8 cellular contexts compared by ENCODE assay signal in genomic region chr13:98142427-98143156, GRCh38. TPM values are rescaled to one million over a fixed set of nuclear protein-coding genes. Genes with fewer than 3 reads are reported as not detected.
A peak's percentile ranks its signal among the peaks of the same experiment; 100 is the strongest.
DNase-seq lines count a peak whose midpoint lies in the region; ATAC-seq, FAIRE-seq and TF ChIP-seq lines count a peak whose summit lies in the region.

Gene FARP1, plus strand, starts transcription at chr13:98143094. Its CDS starts 70,149 bp downstream, at chr13:98213243.

- peak within 1 kb of the TSS; percentile 79 to 93; a peak in 3 of 4 replicates for H4K8ac ChIP-seq in IMR-90 (ENCODE audit: low read depth in 2 of 2, low read length in 2 of 2)

- H2BK5ac ChIP-seq in IMR-90 (ENCODE audit: low read depth, low read length, poor library complexity, severe bottlenecking) = peak within 1 kb of the TSS; percentile 77

- H3K4me3 ChIP-seq in IMR-90 (ENCODE audit: insufficient read depth, low read depth, low read length) = peak within 1 kb of the TSS; percentile 95
- H3K4me3 ChIP-seq in choroid plexus epithelial cell (ENCODE audit: low read depth, low read length) = peak within 1 kb of the TSS; percentile 65
- peak within 1 kb of the TSS; percentile 35 to 77 (median 64) for H3K4me3 ChIP-seq in keratinocyte (ENCODE audit: control insufficient read depth in 2 of 3, extremely low read depth in 1 of 3, insufficient read depth in 2 of 3, low read depth in 1 of 3, low read length in 3 of 3)
- H3K4me3 ChIP-seq in spleen = peak within 1 kb of the TSS; percentile 45 to 78 (median 54)

- no peak for FAIRE-seq in keratinocyte (lab: Jason Lieb, UNC)

- TF ChIP-seq POLR2A in IMR-90 (IDR thresholded peaks at IDR 0.05; ENCODE audit: low read depth, low read length) (0 out of 2 replicates have a peak, but pooled peaks have one; percentile 24), spleen (IDR thresholded peaks at IDR 0.05) (no peak)

- H4K91ac ChIP-seq in IMR-90 (ENCODE audit: insufficient read depth, low read depth, low read length) = peak within 1 kb of the TSS; percentile 43

- H3K9me3 ChIP-seq in IMR-90 (ENCODE audit: control insufficient read depth, insufficient read depth, low read length) (no peaks in the 10 kb centered on the region), keratinocyte (ENCODE audit: control insufficient read depth, low read depth, low read length) (no peaks in the 10 kb centered on the region), spleen (no peaks in the 10 kb centered on the region)

- peak; percentile 75 for TF ChIP-seq RAD21 in IMR-90 (IDR thresholded peaks at IDR 0.05; ENCODE audit: low read length)

- peak within 1 kb of the TSS; percentile 91 for H3K56ac ChIP-seq in IMR-90 (ENCODE audit: extremely low read depth, insufficient read depth, low read length)

- H3K4me2 ChIP-seq in IMR-90 (ENCODE audit: low read depth, low read length) = peak within 1 kb of the TSS; percentile 96
- peak within 1 kb of the TSS; percentile 84 for H3K4me2 ChIP-seq in keratinocyte (ENCODE audit: control insufficient read depth, extremely low read depth, insufficient read depth, low read depth, low read length)

- H3K23ac ChIP-seq in IMR-90 (ENCODE audit: low read depth, low read length) = peak within 1 kb of the TSS; percentile 99

- TF ChIP-seq CTCF in IMR-90 (conservative IDR thresholded peaks at IDR 0.05; ENCODE audit: low read depth, low read length) = peak; percentile 66
- no peak for TF ChIP-seq CTCF in choroid plexus epithelial cell (conservative IDR thresholded peaks at IDR 0.05; ENCODE audit: low read depth, low read length)
- peak in 1 of 3 experiments; percentile 63 for TF ChIP-seq CTCF in keratinocyte (optimal IDR thresholded peaks at IDR 0.05 in 1 of 3, IDR thresholded peaks at IDR 0.05 in 1 of 3, conservative IDR thresholded peaks at IDR 0.05 in 1 of 3; ENCODE audit: extremely low read depth in 1 of 3, insufficient read depth in 2 of 3, low read length in 3 of 3)
- TF ChIP-seq CTCF in spleen (IDR thresholded peaks at IDR 0.05 in 8 of 11, conservative IDR thresholded peaks at IDR 0.05 in 3 of 11) = peak in 6 of 11 experiments; percentile 31 to 56 (median 44)

- H3K27me3 ChIP-seq in IMR-90 (ENCODE audit: control insufficient read depth, insufficient read depth, low read length) = no peaks in the 10 kb centered on the region; the same call in 1 of the 2 replicates
- peaks cover 22% of the 10 kb centered on the region for H3K27me3 ChIP-seq in keratinocyte (ENCODE audit: control insufficient read depth, extremely low read depth, insufficient read depth, low read length)
- peaks cover 0 to 67% (median 16%) of the 10 kb centered on the region in 7 donors for H3K27me3 ChIP-seq in spleen (replicated peaks in 1 of 7)

- in situ Hi-C loops in IMR-90 (cut with MboI; ENCODE audit: low sequenced_read_pairs) (loop anchor here (10.0 to 25.0 kb wide), 4 partner anchors 252 to 695 kb away; no protein-coding TSS in a partner anchor), SK-MEL-5 (cut with HindIII; ENCODE audit: low pct_unique_long_range_greater_than_20kb, low sequenced_read_pairs) (loop anchor here (25.0 kb wide), 1 partner anchor 270 kb away; no protein-coding TSS in a partner anchor)

- H3K4me1 ChIP-seq in IMR-90 (ENCODE audit: control insufficient read depth, insufficient read depth, low read length) = peaks cover 8% of the 10 kb centered on the region
- H3K4me1 ChIP-seq in keratinocyte (ENCODE audit: control insufficient read depth, extremely low read depth, insufficient read depth, low read length) = peaks cover 8% of the 10 kb centered on the region
- peaks cover 14 to 35% (median 26%) of the 10 kb centered on the region in 6 donors for H3K4me1 ChIP-seq in spleen

- no peak within 1 kb of the TSS for H4K5ac ChIP-seq in IMR-90 (ENCODE audit: low read depth, low read length)

- no TSS peak for BruUV-seq in IMR-90 (replicated peaks; lab: Mats Ljungman, UMichigan)

- H3K9ac ChIP-seq in IMR-90 (ENCODE audit: low read depth, low read length) (peak within 1 kb of the TSS; percentile 100), keratinocyte (ENCODE audit: control insufficient read depth, extremely low read depth, insufficient read depth, low read length) (peak within 1 kb of the TSS; percentile 63)

- peak within 1 kb of the TSS; percentile 77; the same call in 1 of the 3 replicates for H2BK15ac ChIP-seq in IMR-90 (ENCODE audit: low read depth, low read length)

- H3K79me1 ChIP-seq in IMR-90 (ENCODE audit: low read depth in 1 of 2, low read length in 2 of 2) = peaks cover 7 to 24% of the 10 kb centered on the region in 2 experiments; a peak in 3 of 4 replicates

- dilution Hi-C loops in IMR-90 (cut with HindIII; ENCODE audit: low sequenced_read_pairs, unreplicated experiment) (no loop called here), keratinocyte (cut with MboI; ENCODE audit: extremely low pct_ligation_motif_present, low sequenced_read_pairs) (no loop called here)

- peak within 1 kb of the TSS; percentile 94 for H3K4ac ChIP-seq in IMR-90 (ENCODE audit: low read depth, low read length)

- WGBS in IMR-90 (ENCODE audit: extremely low coverage in 2 of 2, insufficient read length in 1 of 2), 2 experiments = 2% methylated on average over 35 of the region's 95 CpGs; no CpG with 5 or more reads in 1 of the 2 experiments
- WGBS in spleen, 5 donors = 0 to 1% (median 0%) methylated on average over 10 to 95 of the region's 95 CpGs

- peak within 1 kb of the TSS; percentile 89 for H2AFZ ChIP-seq in IMR-90 (replicated peaks; ENCODE audit: low read length, poor library complexity)
- H2AFZ ChIP-seq in keratinocyte (ENCODE audit: control insufficient read depth, low read length) = peak within 1 kb of the TSS; percentile 75

- peak within 1 kb of the TSS; percentile 90 for H3K27ac ChIP-seq in IMR-90 (ENCODE audit: insufficient read depth, low read length)
- H3K27ac ChIP-seq in keratinocyte (ENCODE audit: control insufficient read depth, insufficient read depth, low read length) = no peak within 1 kb of the TSS
- peak within 1 kb of the TSS in 7 of 8 donors; percentile 41 to 81 (median 73) for H3K27ac ChIP-seq in spleen

- H3K14ac ChIP-seq in IMR-90 (replicated peaks; ENCODE audit: low read depth, low read length) = peak within 1 kb of the TSS; percentile 92

- intact Hi-C loops in IMR-90 (cut with micrococcal nuclease) (loop anchor here (5.0 to 10.0 kb wide), 5 partner anchors 112 to 532 kb away; no protein-coding TSS in a partner anchor), spleen (cut with DNase I; ENCODE audit: low total_unique reads) (no loop called here)

- peak within 1 kb of the TSS; percentile 95 for H3K18ac ChIP-seq in IMR-90 (ENCODE audit: low read depth, low read length)

- POLR2A ChIA-PET in IMR-90 (lab: Charles Lee; ENCODE audit: unreplicated experiment) = no interaction called here

- H2AK9ac ChIP-seq in IMR-90 (replicated peaks; ENCODE audit: low read depth, low read length, poor library complexity) = peak within 1 kb of the TSS; percentile 97

- peaks cover 8% of the 10 kb centered on the region for H3K79me2 ChIP-seq in keratinocyte (ENCODE audit: control insufficient read depth, insufficient read depth, low read length)

- peak within 1 kb of the TSS; percentile 94 for H2AK5ac ChIP-seq in IMR-90 (ENCODE audit: low read depth, low read length)

- H3K9me1 ChIP-seq in IMR-90 (ENCODE audit: insufficient read depth, low read length) = peaks cover 7% of the 10 kb centered on the region
- H3K9me1 ChIP-seq in keratinocyte (ENCODE audit: control insufficient read depth, extremely low read depth, insufficient read depth, low read length) = no peaks in the 10 kb centered on the region

- no peaks in the 10 kb centered on the region for H3K36me3 ChIP-seq in IMR-90 (ENCODE audit: control insufficient read depth, insufficient read depth, low read length)
- no peaks in the 10 kb centered on the region for H3K36me3 ChIP-seq in keratinocyte (ENCODE audit: control insufficient read depth in 2 of 2, extremely low read depth in 1 of 2, insufficient read depth in 2 of 2, low read length in 2 of 2)
- H3K36me3 ChIP-seq in spleen = no peaks in the 10 kb centered on the region

- DNase-seq in GM04504 (ENCODE audit: low read depth) = peak; percentile 52
- DNase-seq in IMR-90 = peak; percentile 65
- peak; percentile 70 for DNase-seq in SK-MEL-5 (ENCODE audit: low read depth, low spot score)
- DNase-seq in choroid plexus epithelial cell (ENCODE audit: low read depth) = peak; percentile 69
- no peak for DNase-seq in keratinocyte (ENCODE audit: low read depth, low spot score)
- peak; percentile 86 for DNase-seq in spleen
- no peak for DNase-seq in GF-D8 (lab: John Stamatoyannopoulos, UW)

- H4K20me1 ChIP-seq in IMR-90 (ENCODE audit: insufficient read depth, low read length) = peaks cover 34% of the 10 kb centered on the region
- H4K20me1 ChIP-seq in keratinocyte (ENCODE audit: control insufficient read depth, extremely low read depth, insufficient read depth, low read length) = no peaks in the 10 kb centered on the region

- H2BK20ac ChIP-seq in IMR-90 (ENCODE audit: low read depth, low read length) = no peak within 1 kb of the TSS; the same call in 1 of the 2 replicates

- peak within 1 kb of the TSS; percentile 64 for H2BK120ac ChIP-seq in IMR-90 (ENCODE audit: low read depth, low read length)

- CTCF ChIA-PET in IMR-90 (lab: Yijun Ruan, JAX) = no interaction called here

- ATAC-seq in GM21619 (IDR thresholded peaks at IDR 0.05; ENCODE audit: unreplicated experiment) (peak; percentile 65), IMR-90 (ENCODE audit: low read depth) (peak; percentile 89)

TF ChIP-seq in IMR-90, 13 proteins besides CTCF, POLR2A, EP300 and RAD21 (continues in another document):
- TF ChIP-seq CEBPB (IDR thresholded peaks at IDR 0.05; ENCODE audit: low read depth, low read length) = no peak
- no peak for TF ChIP-seq FOS (IDR thresholded peaks at IDR 0.05; ENCODE audit: low read depth, low read length)

RNA-seq across cellular contexts. Expression of gene FARP1, which starts in this region (rescaled TPM):
- total RNA-seq in IMR-90 (2012; rRNA removed) (48.3 and 57.0 TPM in 2 replicates), spleen (10 to 100 TPM; 26.5 to 60.9 (median 43.7) TPM)
- polyA plus RNA-seq in IMR-90 (2012; rRNA removed) (32.6 and 39.6 TPM in 2 replicates), keratinocyte (5.7 to 23.1 TPM (median 10.3 TPM) in 3 replicates), spleen (1 to 10 TPM; 3.7 to 6.5 (median 5.0) TPM)
- polyA plus RNA-seq in IMR-90 (2012; cell fraction: cytosol; rRNA removed) = 25.4 and 27.9 TPM in 2 replicates
- 49.5 and 91.9 TPM in 2 replicates for polyA plus RNA-seq in IMR-90 (2012; cell fraction: nucleus; rRNA removed; ENCODE audit: low replicate concordance)
- total RNA-seq in SK-MEL-5 (2014; rRNA removed; shearing (Covaris generic)) = 39.8 and 49.0 TPM in 2 replicates
- polyA plus RNA-seq in SK-MEL-5 (2015; cell fraction: cytosol; rRNA removed) = 71.4 and 92.7 TPM in 2 replicates
- polyA plus RNA-seq in SK-MEL-5 (2015; cell fraction: nucleus; rRNA removed) = 115 and 209 TPM in 2 replicates
- 18.7 TPM for polyA plus RNA-seq in keratinocyte (2011; ENCODE audit: low read depth)
- 13.6 and 21.2 TPM in 2 replicates for polyA plus RNA-seq in keratinocyte (2011; cell fraction: cytosol; rRNA removed)
- 17.6 and 22.6 TPM in 2 replicates for polyA plus RNA-seq in keratinocyte (2011; cell fraction: nucleus; rRNA removed)
- polyA plus RNA-seq in keratinocyte (2012; ENCODE audit: low replicate concordance) = 8.1 and 26.4 TPM in 2 replicates
- 15.6 to 19.5 TPM (median 19.4 TPM) in 3 replicates for polyA minus RNA-seq in keratinocyte
- 22.3 TPM for polyA minus RNA-seq in keratinocyte (2011; cell fraction: cytosol; rRNA and poly(A)+ RNA removed)
- 15.7 and 33.5 TPM in 2 replicates for polyA minus RNA-seq in keratinocyte (2011; cell fraction: nucleus; rRNA and poly(A)+ RNA removed)

Comparison
In these comparisons a context has a peak if more than half of its experiments do, and no peak if none do; other contexts are left out.
1. DNase-seq: peak in GM04504 (single experiment), IMR-90 (single experiment), SK-MEL-5 (single experiment), choroid plexus epithelial cell (single experiment) and spleen (single experiment); none in keratinocyte (single experiment) and GF-D8 (single experiment).
2. Peak in every context shown above with its lines, with median percentiles within 50 percentile points of each other: H3K4me3 ChIP-seq.